In the genomic region with DNA sequence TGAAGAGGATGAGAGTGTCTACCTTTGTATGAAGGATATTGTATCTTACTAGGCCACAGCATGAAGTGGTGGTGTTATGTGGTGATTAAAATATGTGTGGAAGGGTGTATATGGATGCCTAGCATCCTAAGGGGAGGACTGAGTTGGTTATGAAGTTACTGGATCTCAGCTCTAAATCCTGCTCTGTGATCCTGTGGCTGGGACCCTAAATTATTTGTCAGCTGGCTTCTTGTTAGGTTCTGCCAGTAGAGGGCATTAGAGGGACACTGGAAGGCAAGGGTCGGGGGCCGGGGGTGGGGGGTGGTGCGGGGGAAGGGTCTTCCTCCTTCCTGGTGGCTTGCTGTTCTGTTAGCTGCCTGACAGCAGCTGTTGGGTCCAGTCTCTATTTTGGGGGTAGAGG, we compare ENCODE assay signal across 1 cellular context.
TF ChIP-seq lines count a peak whose summit lies in the region.

No MANE protein-coding gene starts in this region.

TF ChIP-seq in HCT116, 20 proteins besides CTCF, POLR2A, EP300 and RAD21 (continued from another document):
- TF ChIP-seq SRF (IDR thresholded peaks at IDR 0.05; ENCODE audit: low read depth) (no peak), ZFX (IDR thresholded peaks at IDR 0.05) (no peak), TCF7L2 (IDR thresholded peaks at IDR 0.05; ENCODE audit: borderline replicate concordance, extremely low read depth, insufficient read depth, insufficient read length) (no peak), POLR2AphosphoS5 (IDR thresholded peaks at IDR 0.05; ENCODE audit: low read depth, low read length) (no peak), ELF1 (IDR thresholded peaks at IDR 0.05; ENCODE audit: borderline replicate concordance, low read depth) (no peak), EZH2phosphoT487 (IDR thresholded peaks at IDR 0.05; ENCODE audit: borderline replicate concordance) (no peak), JUND (IDR thresholded peaks at IDR 0.05) (no peak)
- TF ChIP-seq, protein P1, sequence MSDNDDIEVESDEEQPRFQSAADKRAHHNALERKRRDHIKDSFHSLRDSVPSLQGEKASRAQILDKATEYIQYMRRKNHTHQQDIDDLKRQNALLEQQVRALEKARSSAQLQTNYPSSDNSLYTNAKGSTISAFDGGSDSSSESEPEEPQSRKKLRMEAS (IDR thresholded peaks at IDR 0.05) = no peak
